23 cellular contexts compared by ENCODE assay signal in genomic region chr2:150168596-150168995, GRCh38.
DNase-seq lines count a peak whose midpoint lies in the region; ATAC-seq and TF ChIP-seq lines count a peak whose summit lies in the region.
"Had no signal": no experiment of that assay in that cellular context is flagged by ENCODE, and none has a peak within 500 bp of the region (broad histone marks: within the 10 kb centered on the region; RNA-seq: fewer than 3 reads in every experiment).

No MANE protein-coding gene starts in this region.

- TF ChIP-seq EP300 in gastroesophageal sphincter (IDR thresholded peaks at IDR 0.05) = no peak

- H3K4me1 ChIP-seq in heart right ventricle (peaks cover 0 to 10% (median 0%) of the 10 kb centered on the region in 9 donors), gastroesophageal sphincter (peaks cover 0 to 8% (median 0%) of the 10 kb centered on the region in 3 donors), subcutaneous abdominal adipose tissue (ENCODE audit: control insufficient read depth in 5 of 5, insufficient read depth in 5 of 5, low read length in 5 of 5) (peaks cover 0 to 33% (median 10%) of the 10 kb centered on the region in 5 donors)
- H3K4me1 ChIP-seq: upper lobe of right lung had no signal

- H3K9me3 ChIP-seq in heart right ventricle (no peaks in the 10 kb centered on the region), gastroesophageal sphincter (no peaks in the 10 kb centered on the region), subcutaneous abdominal adipose tissue (ENCODE audit: control insufficient read depth in 5 of 5, low read length in 5 of 5) (no peaks in the 10 kb centered on the region)
- H3K9me3 ChIP-seq: heart left ventricle, upper lobe of right lung had no signal

- H3K27me3 ChIP-seq in heart right ventricle (no peaks in the 10 kb centered on the region), gastroesophageal sphincter (no peaks in the 10 kb centered on the region), subcutaneous abdominal adipose tissue (ENCODE audit: control insufficient read depth in 5 of 5, insufficient read depth in 4 of 5, low read length in 5 of 5) (no peaks in the 10 kb centered on the region)
- H3K27me3 ChIP-seq: BLaER1, esophagus muscularis mucosa, heart left ventricle, upper lobe of right lung had no signal

- intact Hi-C loops in Right ventricle myocardium inferior (cut with DNase I) (no loop called here), heart right ventricle (cut with DNase I) (no loop called here)

- no peak for TF ChIP-seq POLR2A in gastroesophageal sphincter (IDR thresholded peaks at IDR 0.05)

- no peaks in the 10 kb centered on the region for H3K36me3 ChIP-seq in heart right ventricle
- no peaks in the 10 kb centered on the region for H3K36me3 ChIP-seq in gastroesophageal sphincter
- no peaks in the 10 kb centered on the region for H3K36me3 ChIP-seq in subcutaneous abdominal adipose tissue (ENCODE audit: control insufficient read depth in 5 of 5, insufficient read depth in 5 of 5, low read length in 5 of 5)
- H3K36me3 ChIP-seq: BLaER1, esophagus muscularis mucosa, heart left ventricle, upper lobe of right lung had no signal

- H3K27ac ChIP-seq in heart right ventricle (peak overlapping the region in 1 of 10 donors; percentile 10), gastroesophageal sphincter (no peak overlapping the region), subcutaneous abdominal adipose tissue (ENCODE audit: low read depth, low read length) (peak overlapping the region; percentile 63)
- H3K27ac ChIP-seq: BLaER1, esophagus muscularis mucosa, RWPE1, upper lobe of right lung had no signal

- peak; percentile 45 for ATAC-seq in Right ventricle myocardium inferior
- no peak for ATAC-seq in heart right ventricle
- ATAC-seq in SK-N-SH treated with all-trans-retinoic acid at 6 μM for 48 hours = no peak
- peak; percentile 31 for ATAC-seq in gastroesophageal sphincter
- ATAC-seq in GM18498 (IDR thresholded peaks at IDR 0.05; ENCODE audit: unreplicated experiment) = no peak
- ATAC-seq in HG03196 (IDR thresholded peaks at IDR 0.05; ENCODE audit: unreplicated experiment) = no peak

- TF ChIP-seq CTCF in heart right ventricle (IDR thresholded peaks at IDR 0.05) (no peak), gastroesophageal sphincter (IDR thresholded peaks at IDR 0.05) (no peak)

- 43 to 58% methylated on average over 1 of the region's 1 CpG for WGBS in heart right ventricle, 2 donors
- 57 to 90% methylated on average over 1 of the region's 1 CpG for WGBS in gastroesophageal sphincter (ENCODE audit: low coverage in 1 of 2), 2 donors

- DNase-seq in Right ventricle myocardium inferior (ENCODE audit: missing footprints) (no peak), heart right ventricle (no peak), DMS 273 (lab: John Stamatoyannopoulos, UW; ENCODE audit: unreplicated experiment) (no peak)
- DNase-seq: 8988T; activated CD4-positive, alpha-beta T cell treated with anti-CD3 and anti-CD28 coated beads, Interleukin-2, amount 10 ng/mL, durations not matched to agents 24 days and 14 days; cerebellar nuclear complex; effector memory CD4-positive, alpha-beta T cell; H9; islet precursor cell; MV-4-11; NCI-H2029; T-helper 1 cell; upper lobe of right lung had no signal

- no peak overlapping the region for H3K9ac ChIP-seq in subcutaneous abdominal adipose tissue (ENCODE audit: low read length in 5 of 5)
- H3K9ac ChIP-seq: BLaER1 had no signal

- H3K4me3 ChIP-seq in heart right ventricle = no peak overlapping the region
- no peak overlapping the region for H3K4me3 ChIP-seq in gastroesophageal sphincter
- H3K4me3 ChIP-seq in subcutaneous abdominal adipose tissue (ENCODE audit: low read depth in 1 of 5, low read length in 5 of 5) = no peak overlapping the region
- H3K4me3 ChIP-seq: BLaER1, esophagus muscularis mucosa, GM12878, heart left ventricle, upper lobe of right lung had no signal

TF ChIP-seq in SK-N-SH treated with all-trans-retinoic acid at 6 μM for 48 hours, 23 proteins besides CTCF, POLR2A, EP300 and RAD21:
- no peak for TF ChIP-seq OSR1 (CRISPR knock-in tag; IDR thresholded peaks at IDR 0.05)
- peak; percentile 34; the same call in 1 of the 2 replicates for TF ChIP-seq ISL1 (CRISPR knock-in tag; IDR thresholded peaks at IDR 0.05)
TF ChIP-seq in SK-N-SH treated with all-trans-retinoic acid at 6 μM for 48 hours: peak in this region for 1.

Comparison
In these comparisons a context has a peak if more than half of its experiments do, and no peak if none do; other contexts are left out.
1. ATAC-seq: peak in Right ventricle myocardium inferior (single experiment) and gastroesophageal sphincter (single experiment); none in heart right ventricle (0 of 8), SK-N-SH treated with all-trans-retinoic acid at 6 μM for 48 hours (single experiment), GM18498 (single experiment) and HG03196 (single experiment).